Comparison of ENCODE assay signal across 24 cellular contexts in the genomic region with DNA sequence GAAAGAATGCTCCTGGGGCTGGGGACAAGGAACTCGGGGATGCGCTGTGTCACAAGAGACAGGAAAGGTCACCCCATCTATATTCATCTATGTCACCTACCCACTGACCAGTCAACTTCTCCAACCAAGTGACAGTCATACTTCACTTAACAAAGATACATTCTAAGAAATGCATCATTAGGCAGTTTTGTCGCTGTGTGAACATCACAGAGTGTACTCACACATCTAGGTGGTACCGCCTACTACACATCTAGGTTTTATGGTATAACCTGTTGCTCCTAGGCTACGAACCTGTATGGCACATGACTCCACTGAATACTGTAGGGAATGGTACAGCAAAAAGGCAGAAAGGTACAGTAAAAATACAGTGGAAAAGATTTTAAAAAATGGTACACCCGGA. TPM values are rescaled to one million over a fixed set of nuclear protein-coding genes. Genes with fewer than 3 reads are reported as not detected.
A peak's percentile ranks its signal among the peaks of the same experiment; 100 is the strongest.
DNase-seq lines count a peak whose midpoint lies in the region; ATAC-seq, FAIRE-seq and TF ChIP-seq lines count a peak whose summit lies in the region.
"Had no signal": no experiment of that assay in that cellular context is flagged by ENCODE, and none has a peak within 500 bp of the region (broad histone marks: within the 10 kb centered on the region; RNA-seq: fewer than 3 reads in every experiment).

No MANE protein-coding gene starts in this region.

- TF ChIP-seq CTCF in WERI-Rb-1 (IDR thresholded peaks at IDR 0.05; ENCODE audit: low read depth, low read length) = no peak
- no peak for TF ChIP-seq CTCF in chondrocyte (IDR thresholded peaks at IDR 0.05)
- TF ChIP-seq CTCF in nephron (IDR thresholded peaks at IDR 0.05; ENCODE audit: unreplicated experiment in 3 of 3) = no peak
- no peak for TF ChIP-seq CTCF in WTC11 (IDR thresholded peaks at IDR 0.05)

- POLR2A ChIA-PET in WTC11 (lab: Charles Lee) = no interaction called here

- H3K9me3 ChIP-seq in WERI-Rb-1 (ENCODE audit: severe bottlenecking) (peaks cover 6% of the 10 kb centered on the region), subcutaneous abdominal adipose tissue (ENCODE audit: control insufficient read depth in 5 of 5, low read length in 5 of 5) (no peaks in the 10 kb centered on the region)
- H3K9me3 ChIP-seq: A549, BE2C, Caco-2, SJCRH30 had no signal

- DNase-seq in WERI-Rb-1 = no peak
- DNase-seq in chondrocyte (ENCODE audit: low spot score) = no peak
- DNase-seq in WTC11 (ENCODE audit: low spot score) = no peak
- DNase-seq in midbrain (lab: John Stamatoyannopoulos, UW) = no peak
- DNase-seq in RCC 7860 (ENCODE audit: low spot score) = no peak
- DNase-seq: Caco-2; CD4-positive, CD25-positive, alpha-beta regulatory T cell; DMS 273 treated with DMSO at 0.1 percent for 48 hours; DMS79 treated with DMSO at 0.1 percent for 48 hours; GOT3; NCI-H1105 treated with DMSO at 0.1 percent for 48 hours; NCI-H2081; NCI-H2171; NCI-H345; NCI-H774 had no signal

- H3K4me1 Mint-ChIP-seq in chondrocyte (ENCODE audit: low read depth) (peaks cover 27% of the 10 kb centered on the region), nephron (peaks cover 23% of the 10 kb centered on the region), WTC11 (peaks cover 11% of the 10 kb centered on the region)

- H3K36me3 ChIP-seq in WERI-Rb-1 (no peaks in the 10 kb centered on the region), subcutaneous abdominal adipose tissue (ENCODE audit: control insufficient read depth in 5 of 5, insufficient read depth in 5 of 5, low read length in 5 of 5) (no peaks in the 10 kb centered on the region)
- H3K36me3 ChIP-seq: BE2C, SJCRH30 had no signal

- FAIRE-seq in RCC 7860 (lab: Jason Lieb, UNC) = no peak
- FAIRE-seq: A549, GM12878 had no signal

- no peak overlapping the region for H3K4me3 Mint-ChIP-seq in chondrocyte (ENCODE audit: unreplicated experiment)
- peak overlapping the region in 1 of 3 experiments; percentile 5 for H3K4me3 Mint-ChIP-seq in nephron
- H3K4me3 Mint-ChIP-seq in WTC11 = no peak overlapping the region
- H3K4me3 Mint-ChIP-seq: IgD-negative memory B cell had no signal

- peak overlapping the region; percentile 68 for H3K27ac ChIP-seq in WERI-Rb-1
- peak overlapping the region; percentile 86 for H3K27ac ChIP-seq in subcutaneous abdominal adipose tissue (ENCODE audit: low read depth, low read length)

- H3K27me3 ChIP-seq in WERI-Rb-1 (ENCODE audit: insufficient read depth, low read depth, severe bottlenecking) = peaks cover 4% of the 10 kb centered on the region
- H3K27me3 ChIP-seq in subcutaneous abdominal adipose tissue (ENCODE audit: control insufficient read depth in 5 of 5, insufficient read depth in 4 of 5, low read length in 5 of 5) = peaks cover 0 to 3% (median 0%) of the 10 kb centered on the region in 5 donors
- H3K27me3 ChIP-seq: BE2C, SJCRH30 had no signal

- H3K9me3 Mint-ChIP-seq in chondrocyte (ENCODE audit: low read depth) = peaks cover 3% of the 10 kb centered on the region
- peaks cover 2% of the 10 kb centered on the region for H3K9me3 Mint-ChIP-seq in nephron
- peaks cover 7% of the 10 kb centered on the region for H3K9me3 Mint-ChIP-seq in WTC11

- H3K27ac Mint-ChIP-seq in chondrocyte (ENCODE audit: unreplicated experiment) = peak overlapping the region; percentile 5
- peak overlapping the region in 2 of 3 experiments; percentile 57 to 63 for H3K27ac Mint-ChIP-seq in nephron
- no peak overlapping the region for H3K27ac Mint-ChIP-seq in WTC11
- H3K27ac Mint-ChIP-seq: CD4-positive, CD25-positive, alpha-beta regulatory T cell; IgD-negative memory B cell had no signal

- peak overlapping the region in 1 of 5 donors; percentile 25 for H3K9ac ChIP-seq in subcutaneous abdominal adipose tissue (ENCODE audit: low read length in 5 of 5)

- peaks cover 5 to 41% (median 28%) of the 10 kb centered on the region in 5 donors for H3K4me1 ChIP-seq in subcutaneous abdominal adipose tissue (ENCODE audit: control insufficient read depth in 5 of 5, insufficient read depth in 5 of 5, low read length in 5 of 5)
- H3K4me1 ChIP-seq: Caco-2 had no signal

- no peaks in the 10 kb centered on the region for H3K27me3 Mint-ChIP-seq in chondrocyte (ENCODE audit: low read depth)
- H3K27me3 Mint-ChIP-seq in nephron (ENCODE audit: low read depth) = peaks cover 33% of the 10 kb centered on the region
- peaks cover 36% of the 10 kb centered on the region for H3K27me3 Mint-ChIP-seq in WTC11 (ENCODE audit: low read depth)

- CTCF ChIA-PET in WTC11 (lab: Charles Lee) = no interaction called here

- no peak overlapping the region for H3K4me3 ChIP-seq in WERI-Rb-1 (ENCODE audit: low read depth, low read length)
- no peak overlapping the region for H3K4me3 ChIP-seq in subcutaneous abdominal adipose tissue (ENCODE audit: low read depth in 1 of 5, low read length in 5 of 5)
- H3K4me3 ChIP-seq: A549, GM12878, SJCRH30 had no signal

- H3K36me3 Mint-ChIP-seq in chondrocyte (ENCODE audit: low read depth) (peaks cover 2% of the 10 kb centered on the region), nephron (ENCODE audit: low read depth) (no peaks in the 10 kb centered on the region), WTC11 (no peaks in the 10 kb centered on the region)
- H3K36me3 Mint-ChIP-seq: CD4-positive, CD25-positive, alpha-beta regulatory T cell; IgD-negative memory B cell had no signal

- no peak for ATAC-seq in WTC11
- ATAC-seq: A549, GM12878, HCT116, Panc1 had no signal

TF ChIP-seq in WTC11, 78 proteins besides CTCF, POLR2A, EP300 and RAD21 (continues in another document):
- TF ChIP-seq PRRX2 (CRISPR knock-in tag; IDR thresholded peaks at IDR 0.05) (no peak), NR1H2 (CRISPR knock-in tag; IDR thresholded peaks at IDR 0.05) (no peak), CBFB (CRISPR knock-in tag; IDR thresholded peaks at IDR 0.05; ENCODE audit: low read depth) (no peak), MXD4 (CRISPR knock-in tag; IDR thresholded peaks at IDR 0.05; ENCODE audit: borderline replicate concordance) (no peak), SMAD4 (CRISPR knock-in tag; IDR thresholded peaks at IDR 0.05) (no peak), NR2C2 (CRISPR knock-in tag; IDR thresholded peaks at IDR 0.05) (no peak), NFE2L1 (CRISPR knock-in tag; IDR thresholded peaks at IDR 0.05) (no peak), IRF2 (CRISPR knock-in tag; IDR thresholded peaks at IDR 0.05; ENCODE audit: borderline replicate concordance, low read depth) (no peak), SP1 (CRISPR knock-in tag; conservative IDR thresholded peaks at IDR 0.05) (no peak), CREB1 (CRISPR knock-in tag; IDR thresholded peaks at IDR 0.05) (no peak)
- TF ChIP-seq, protein P1, sequence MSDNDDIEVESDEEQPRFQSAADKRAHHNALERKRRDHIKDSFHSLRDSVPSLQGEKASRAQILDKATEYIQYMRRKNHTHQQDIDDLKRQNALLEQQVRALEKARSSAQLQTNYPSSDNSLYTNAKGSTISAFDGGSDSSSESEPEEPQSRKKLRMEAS (CRISPR knock-in tag; IDR thresholded peaks at IDR 0.05) = no peak
- TF ChIP-seq, protein P2, sequence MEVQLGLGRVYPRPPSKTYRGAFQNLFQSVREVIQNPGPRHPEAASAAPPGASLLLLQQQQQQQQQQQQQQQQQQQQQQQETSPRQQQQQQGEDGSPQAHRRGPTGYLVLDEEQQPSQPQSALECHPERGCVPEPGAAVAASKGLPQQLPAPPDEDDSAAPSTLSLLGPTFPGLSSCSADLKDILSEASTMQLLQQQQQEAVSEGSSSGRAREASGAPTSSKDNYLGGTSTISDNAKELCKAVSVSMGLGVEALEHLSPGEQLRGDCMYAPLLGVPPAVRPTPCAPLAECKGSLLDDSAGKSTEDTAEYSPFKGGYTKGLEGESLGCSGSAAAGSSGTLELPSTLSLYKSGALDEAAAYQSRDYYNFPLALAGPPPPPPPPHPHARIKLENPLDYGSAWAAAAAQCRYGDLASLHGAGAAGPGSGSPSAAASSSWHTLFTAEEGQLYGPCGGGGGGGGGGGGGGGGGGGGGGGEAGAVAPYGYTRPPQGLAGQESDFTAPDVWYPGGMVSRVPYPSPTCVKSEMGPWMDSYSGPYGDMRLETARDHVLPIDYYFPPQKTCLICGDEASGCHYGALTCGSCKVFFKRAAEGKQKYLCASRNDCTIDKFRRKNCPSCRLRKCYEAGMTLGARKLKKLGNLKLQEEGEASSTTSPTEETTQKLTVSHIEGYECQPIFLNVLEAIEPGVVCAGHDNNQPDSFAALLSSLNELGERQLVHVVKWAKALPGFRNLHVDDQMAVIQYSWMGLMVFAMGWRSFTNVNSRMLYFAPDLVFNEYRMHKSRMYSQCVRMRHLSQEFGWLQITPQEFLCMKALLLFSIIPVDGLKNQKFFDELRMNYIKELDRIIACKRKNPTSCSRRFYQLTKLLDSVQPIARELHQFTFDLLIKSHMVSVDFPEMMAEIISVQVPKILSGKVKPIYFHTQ (CRISPR knock-in tag; IDR thresholded peaks at IDR 0.05) = no peak
- TF ChIP-seq, protein P3, sequence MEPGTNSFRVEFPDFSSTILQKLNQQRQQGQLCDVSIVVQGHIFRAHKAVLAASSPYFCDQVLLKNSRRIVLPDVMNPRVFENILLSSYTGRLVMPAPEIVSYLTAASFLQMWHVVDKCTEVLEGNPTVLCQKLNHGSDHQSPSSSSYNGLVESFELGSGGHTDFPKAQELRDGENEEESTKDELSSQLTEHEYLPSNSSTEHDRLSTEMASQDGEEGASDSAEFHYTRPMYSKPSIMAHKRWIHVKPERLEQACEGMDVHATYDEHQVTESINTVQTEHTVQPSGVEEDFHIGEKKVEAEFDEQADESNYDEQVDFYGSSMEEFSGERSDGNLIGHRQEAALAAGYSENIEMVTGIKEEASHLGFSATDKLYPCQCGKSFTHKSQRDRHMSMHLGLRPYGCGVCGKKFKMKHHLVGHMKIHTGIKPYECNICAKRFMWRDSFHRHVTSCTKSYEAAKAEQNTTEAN (CRISPR knock-in tag; IDR thresholded peaks at IDR 0.05) = no peak
- TF ChIP-seq, protein P4, sequence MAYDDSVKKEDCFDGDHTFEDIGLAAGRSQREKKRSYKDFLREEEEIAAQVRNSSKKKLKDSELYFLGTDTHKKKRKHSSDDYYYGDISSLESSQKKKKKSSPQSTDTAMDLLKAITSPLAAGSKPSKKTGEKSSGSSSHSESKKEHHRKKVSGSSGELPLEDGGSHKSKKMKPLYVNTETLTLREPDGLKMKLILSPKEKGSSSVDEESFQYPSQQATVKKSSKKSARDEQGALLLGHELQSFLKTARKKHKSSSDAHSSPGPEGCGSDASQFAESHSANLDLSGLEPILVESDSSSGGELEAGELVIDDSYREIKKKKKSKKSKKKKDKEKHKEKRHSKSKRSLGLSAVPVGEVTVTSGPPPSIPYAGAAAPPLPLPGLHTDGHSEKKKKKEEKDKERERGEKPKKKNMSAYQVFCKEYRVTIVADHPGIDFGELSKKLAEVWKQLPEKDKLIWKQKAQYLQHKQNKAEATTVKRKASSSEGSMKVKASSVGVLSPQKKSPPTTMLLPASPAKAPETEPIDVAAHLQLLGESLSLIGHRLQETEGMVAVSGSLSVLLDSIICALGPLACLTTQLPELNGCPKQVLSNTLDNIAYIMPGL (CRISPR knock-in tag; IDR thresholded peaks at IDR 0.05) = no peak

RNA-seq across cellular contexts. Expression of a gene that starts 3.8 kb away (rescaled TPM):
- total RNA-seq in chondrocyte (92.2 to 175 TPM (median 166 TPM) in 3 replicates), WTC11 (2021) (0.22 to 0.46 TPM (median 0.34 TPM) in 3 replicates)
- total RNA-seq: Caco-2 had no signal

Comparison
In these comparisons a context has a peak if more than half of its experiments do, and no peak if none do; other contexts are left out.
1. RNA of a gene that starts 3.8 kb away (total RNA-seq): 92.2 to 175 TPM in chondrocyte; 0.22 to 0.46 TPM in WTC11; every median in the first group is over 10 times any median in the second.